Comparison of ENCODE assay signal across 8 cellular contexts in genomic region chr5:178232124-178232919, GRCh38. TPM values are rescaled to one million over a fixed set of nuclear protein-coding genes. Genes with fewer than 3 reads are reported as not detected.
A peak's percentile ranks its signal among the peaks of the same experiment; 100 is the strongest.
DNase-seq lines count a peak whose midpoint lies in the region; ATAC-seq and TF ChIP-seq lines count a peak whose summit lies in the region.

Gene PHYKPL, minus strand, starts transcription at chr5:178232802. Its CDS starts 252 bp downstream, at chr5:178232550.

- H3K4me3 ChIP-seq in right lobe of liver, result peak within 1 kb of the TSS; percentile 75 to 90 (median 88)

- H3K9me3 ChIP-seq in right lobe of liver, result no peaks in the 10 kb centered on the region

- peaks cover 0 to 14% (median 9%) of the 10 kb centered on the region in 4 donors for H3K36me3 ChIP-seq in right lobe of liver

- peak; percentile 75 for TF ChIP-seq POLR2A in right lobe of liver (IDR thresholded peaks at IDR 0.05)

- H3K27ac ChIP-seq in right lobe of liver, result peak within 1 kb of the TSS; percentile 94 to 98 (median 96)

- peak in 1 of 4 donors; percentile 7 for TF ChIP-seq CTCF in right lobe of liver (IDR thresholded peaks at IDR 0.05)

- peaks cover 0 to 70% (median 27%) of the 10 kb centered on the region in 4 donors for H3K4me1 ChIP-seq in right lobe of liver

- 0% methylated on average over 2 of the region's 102 CpGs for WGBS in right lobe of liver (ENCODE audit: insufficient coverage, low coverage, low lambda C conversion rate, missing lambda C conversion rate)

- peak; percentile 66 for ATAC-seq in GM18498 (IDR thresholded peaks at IDR 0.05; ENCODE audit: unreplicated experiment)
- ATAC-seq in HG02870 (IDR thresholded peaks at IDR 0.05; ENCODE audit: unreplicated experiment), result peak; percentile 52
- ATAC-seq in right lobe of liver, result peak; percentile 16 to 58 (median 52)

- DNase-seq in A172 (ENCODE audit: low spot score), result peak; percentile 17
- DNase-seq in NCI-H2227 (lab: John Stamatoyannopoulos, UW; ENCODE audit: unreplicated experiment), result peak; percentile 78
- peak; percentile 60 for DNase-seq in activated CD4-positive, alpha-beta T cell treated with anti-CD3 and anti-CD28 coated beads, Interleukin-2, amount 50 U/mL, for 1 hour
- peak in 1 of 2 donors; percentile 77 for DNase-seq in dermis microvascular lymphatic vessel endothelial cell (ENCODE audit: low read depth in 2 of 2)
- peak; percentile 76 to 80 (median 79) for DNase-seq in right lobe of liver
- DNase-seq in stimulated activated CD4-positive, alpha-beta T cell treated with anti-CD3 and anti-CD28 coated beads, Interleukin-4, amount 100 ng/mL, for 1 hour, result peak; percentile 71

- intact Hi-C loops in right lobe of liver (cut with DNase I), result no loop called here

- H3K27me3 ChIP-seq in right lobe of liver, result no peaks in the 10 kb centered on the region

RNA-seq across cellular contexts. Expression of gene PHYKPL, which starts in this region (rescaled TPM):
- total RNA-seq in A172 (2014; rRNA removed; shearing (Covaris generic)), result 2.4 and 3.6 TPM in 2 replicates
- total RNA-seq in dermis microvascular lymphatic vessel endothelial cell, result 28.4 and 45.5 TPM in 2 replicates
- 100 to 1,000 TPM in 3 of 6 experiments, 10 to 100 TPM in 3; 64.3 to 133 (median 85.8) TPM for total RNA-seq in right lobe of liver
